Comparison of ENCODE assay signal across 18 cellular contexts in genomic region chr22:38940985-38941384, GRCh38. TPM values are rescaled to one million over a fixed set of nuclear protein-coding genes. Genes with fewer than 3 reads are reported as not detected.
DNase-seq lines count a peak whose midpoint lies in the region; ATAC-seq and TF ChIP-seq lines count a peak whose summit lies in the region.
"Had no signal": no experiment of that assay in that cellular context is flagged by ENCODE, and none has a peak within 500 bp of the region (broad histone marks: within the 10 kb centered on the region; RNA-seq: fewer than 3 reads in every experiment).

No MANE protein-coding gene starts in this region.

- no peak for TF ChIP-seq CTCF in left lung (IDR thresholded peaks at IDR 0.05)

- intact Hi-C loops in left lung (cut with DNase I): no loop called here

- peaks cover 0 to 43% of the 10 kb centered on the region in 2 donors for H3K4me1 ChIP-seq in left lung
- H3K4me1 ChIP-seq: uterus had no signal

- H3K27ac ChIP-seq in SK-N-MC (peak overlapping the region; percentile 80), left lung (peak overlapping the region; percentile 8 to 87), caudate nucleus (ENCODE audit: low read depth, low read length) (no peak overlapping the region)
- H3K27ac ChIP-seq: PC-9, uterus had no signal

- DNase-seq in CD1c-positive myeloid dendritic cell (ENCODE audit: extremely low spot score): peak; percentile 33
- no peak for DNase-seq in SK-N-MC (ENCODE audit: low read depth, low spot score)
- no peak for DNase-seq in left lung
- no peak for DNase-seq in stimulated activated naive CD4-positive, alpha-beta T cell treated with Interleukin-2 at 50 U/mL for 16 hours (lab: John Stamatoyannopoulos, UW)
- DNase-seq in caudate nucleus (lab: John Stamatoyannopoulos, UW): no peak
- DNase-seq: IMR-90, NCI-H1417 treated with DMSO at 0.1 percent for 48 hours, NCI-H446 treated with DMSO at 0.1 percent for 48 hours, PC-9, SW 1271, uterus had no signal

- H3K9ac ChIP-seq in SK-N-MC (ENCODE audit: insufficient read length): peak overlapping the region; percentile 42

- H3K9me3 ChIP-seq in SK-N-MC (ENCODE audit: low read depth, low read length) (no peaks in the 10 kb centered on the region), left lung (no peaks in the 10 kb centered on the region)
- H3K9me3 ChIP-seq: uterus had no signal

- H3K4me3 ChIP-seq in SK-N-MC: peak overlapping the region; percentile 37; the same call in 1 of the 2 replicates
- H3K4me3 ChIP-seq in left lung: no peak overlapping the region
- H3K4me3 ChIP-seq: PC-9, uterus had no signal

- peaks cover 0 to 6% of the 10 kb centered on the region in 2 donors for H3K27me3 ChIP-seq in left lung
- H3K27me3 ChIP-seq: uterus had no signal

- ATAC-seq in GM18868 (IDR thresholded peaks at IDR 0.05; ENCODE audit: unreplicated experiment): peak; percentile 15
- no peak for ATAC-seq in left lung
- no peak for ATAC-seq in HG03469 (IDR thresholded peaks at IDR 0.05; ENCODE audit: unreplicated experiment)

- no peaks in the 10 kb centered on the region for H3K36me3 ChIP-seq in SK-N-MC (ENCODE audit: insufficient read depth, low read length)
- H3K36me3 ChIP-seq in left lung: no peaks in the 10 kb centered on the region
- H3K36me3 ChIP-seq: uterus had no signal

RNA-seq across cellular contexts. Expression of gene APOBEC3A, which starts 16.4 kb away (rescaled TPM):
- total RNA-seq in left lung: 10 to 100 TPM in 1 of 2 donors, 1 to 10 TPM in 1; 2.4 to 25.5 TPM
- total RNA-seq: CD4-positive, alpha-beta memory T cell; G401; glomerular endothelial cell; H1; IMR-90; PC-9; pulmonary artery endothelial cell; uterus had no signal

RNA-seq across cellular contexts. Expression of gene APOBEC3B, which starts 41.2 kb away (rescaled TPM):
- 1 to 10 TPM; 1.9 to 9.5 TPM for total RNA-seq in left lung
